In genomic region chr2:239927424-239927981, GRCh38 we compare ENCODE assay signal across 8 cellular contexts.
DNase-seq lines count a peak whose midpoint lies in the region; ATAC-seq and FAIRE-seq lines count a peak whose summit lies in the region.

No MANE protein-coding gene starts in this region.

- H3K4me1 Mint-ChIP-seq in activated T-cell treated with anti-CD3 and anti-CD28 coated beads, Interleukin-2, amount 50 U/mL, for 72 hours (ENCODE audit: low read depth) = peaks cover 24% of the 10 kb centered on the region

- peak; percentile 74 for DNase-seq in DMS53 (lab: John Stamatoyannopoulos, UW)
- DNase-seq in RKO (ENCODE audit: low spot score) = peak; percentile 92
- DNase-seq in activated T-cell treated with anti-CD3 and anti-CD28 coated beads, Interleukin-2, amount 50 U/mL, for 72 hours = peak; percentile 80 to 81
- DNase-seq in cardiac septum (ENCODE audit: low spot score) = peak; percentile 66
- DNase-seq in stimulated activated CD4-positive, alpha-beta T cell treated with anti-CD3 and anti-CD28 coated beads, Interleukin-1b, Interleukin-23, amount 100 ng/mL, for 24 hours (ENCODE audit: low read depth in 4 of 4, low spot score in 1 of 4) = peak; percentile 34 to 64 (median 48)
- no peak for DNase-seq in NCI-H345 treated with DMSO at 0.1 percent for 48 hours (lab: John Stamatoyannopoulos, UW; ENCODE audit: unreplicated experiment)
- DNase-seq in GM19239 (ENCODE audit: insufficient read length, low spot score) = no peak
- DNase-seq in NCI-H510A treated with DMSO at 0.1 percent for 48 hours (lab: John Stamatoyannopoulos, UW) = no peak

- FAIRE-seq in GM19239 (lab: Jason Lieb, UNC) = no peak

- no peaks in the 10 kb centered on the region for H3K9me3 Mint-ChIP-seq in activated T-cell treated with anti-CD3 and anti-CD28 coated beads, Interleukin-2, amount 50 U/mL, for 72 hours

- intact Hi-C loops in cardiac septum (cut with DNase I) = no loop called here

- peak overlapping the region; percentile 13 for H3K27ac Mint-ChIP-seq in activated T-cell treated with anti-CD3 and anti-CD28 coated beads, Interleukin-2, amount 50 U/mL, for 72 hours

- H3K4me3 Mint-ChIP-seq in activated T-cell treated with anti-CD3 and anti-CD28 coated beads, Interleukin-2, amount 50 U/mL, for 72 hours = peak overlapping the region; percentile 37 to 84

- peaks cover 0 to 2% of the 10 kb centered on the region in 2 donors for H3K36me3 Mint-ChIP-seq in activated T-cell treated with anti-CD3 and anti-CD28 coated beads, Interleukin-2, amount 50 U/mL, for 72 hours (ENCODE audit: insufficient read depth in 2 of 2)

- H3K27me3 Mint-ChIP-seq in activated T-cell treated with anti-CD3 and anti-CD28 coated beads, Interleukin-2, amount 50 U/mL, for 72 hours (ENCODE audit: low read depth) = no peaks in the 10 kb centered on the region

- ATAC-seq in activated T-cell treated with anti-CD3 and anti-CD28 coated beads, Interleukin-2, amount 50 U/mL, for 72 hours (replicated peaks in 1 of 2) = peak; percentile 100

Comparison
In these comparisons a context has a peak if more than half of its experiments do, and no peak if none do; other contexts are left out.
1. DNase-seq: peak in DMS53 (single experiment), RKO (single experiment), activated T-cell treated with anti-CD3 and anti-CD28 coated beads, Interleukin-2, amount 50 U/mL, for 72 hours (2 of 2), cardiac septum (single experiment) and stimulated activated CD4-positive, alpha-beta T cell treated with anti-CD3 and anti-CD28 coated beads, Interleukin-1b, Interleukin-23, amount 100 ng/mL, for 24 hours (4 of 4); none in NCI-H345 treated with DMSO at 0.1 percent for 48 hours (single experiment), GM19239 (single experiment) and NCI-H510A treated with DMSO at 0.1 percent for 48 hours (single experiment).